Comparison of ENCODE assay signal across 9 cellular contexts in the genomic region with DNA sequence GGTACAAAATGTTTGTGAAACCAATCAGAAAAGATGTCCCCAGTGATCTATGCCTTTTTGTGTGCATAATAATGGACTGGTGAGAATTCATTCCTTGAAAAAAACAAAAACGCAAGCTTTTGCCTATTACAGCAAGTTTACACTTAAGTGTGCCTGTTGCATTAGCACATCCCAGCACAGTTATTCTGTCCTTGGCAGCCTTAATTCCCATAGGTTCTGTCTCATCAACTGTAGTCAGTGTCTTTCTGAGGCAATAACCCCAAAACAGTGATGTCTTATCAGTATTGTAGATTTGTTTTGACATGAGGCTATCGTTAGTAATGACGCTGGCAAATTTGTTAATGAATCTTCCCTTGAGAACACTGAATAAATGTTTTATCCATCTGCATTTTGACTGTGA.
"Had no signal": no experiment of that assay in that cellular context is flagged by ENCODE, and none has a peak within 500 bp of the region (broad histone marks: within the 10 kb centered on the region; RNA-seq: fewer than 3 reads in every experiment).

No MANE protein-coding gene starts in this region.

- DNase-seq: GM23248, GOT3, H7, HFFc6, KBM-7 had no signal

- H3K27ac ChIP-seq: GM23248, HL-60 had no signal

- H3K4me1 ChIP-seq: HAP-1 had no signal

- H2AFZ ChIP-seq: GM23248 had no signal

- H3K9me3 ChIP-seq: HAP-1 had no signal

- H3K9ac ChIP-seq: GM23248 had no signal

- H3K4me3 ChIP-seq: GM23248, HAP-1 had no signal

- H3K36me3 ChIP-seq: HAP-1 had no signal

- ATAC-seq: HCT116, HepG2 had no signal

- FAIRE-seq: HepG2 had no signal
